In genomic region chr12:62379026-62379722, GRCh38 we compare ENCODE assay signal across 14 cellular contexts.
DNase-seq lines count a peak whose midpoint lies in the region; ATAC-seq and TF ChIP-seq lines count a peak whose summit lies in the region.
"Had no signal": no experiment of that assay in that cellular context is flagged by ENCODE, and none has a peak within 500 bp of the region (broad histone marks: within the 10 kb centered on the region; RNA-seq: fewer than 3 reads in every experiment).

No MANE protein-coding gene starts in this region.

- peak overlapping the region in 5 of 7 donors; percentile 1 to 65 (median 9) for H3K27ac Mint-ChIP-seq in CD4-positive, alpha-beta memory T cell
- peak overlapping the region; percentile 19 to 36 for H3K27ac Mint-ChIP-seq in natural killer cell treated with Interleukin-12 subunit alpha and Interleukin-12 subunit beta and Interleukin-15 and Interleukin-18, amount 100 ng/mL, for 72 hours

- in situ Hi-C loops in astrocyte of the spinal cord (cut with HindIII; ENCODE audit: low sequenced_read_pairs) = no loop called here
- in situ Hi-C loops in GM13976 (cut with MboI; ENCODE audit: low sequenced_read_pairs, unreplicated experiment) = no loop called here

- H3K4me3 Mint-ChIP-seq in CD4-positive, alpha-beta memory T cell = no peak overlapping the region
- H3K4me3 Mint-ChIP-seq in natural killer cell treated with Interleukin-12 subunit alpha and Interleukin-12 subunit beta and Interleukin-15 and Interleukin-18, amount 100 ng/mL, for 72 hours = no peak overlapping the region
- H3K4me3 Mint-ChIP-seq: CD14-positive monocyte had no signal

- H3K4me1 ChIP-seq in CD4-positive, alpha-beta memory T cell (ENCODE audit: insufficient read depth, low read length) = peaks cover 11% of the 10 kb centered on the region
- H3K4me1 ChIP-seq: colonic mucosa, psoas muscle, SJSA1 had no signal

- H3K36me3 Mint-ChIP-seq in CD4-positive, alpha-beta memory T cell = peaks cover 13 to 32% of the 10 kb centered on the region in 2 donors
- peaks cover 4% of the 10 kb centered on the region for H3K36me3 Mint-ChIP-seq in natural killer cell treated with Interleukin-12 subunit alpha and Interleukin-12 subunit beta and Interleukin-15 and Interleukin-18, amount 100 ng/mL, for 72 hours

- H3K27ac ChIP-seq in CD4-positive, alpha-beta memory T cell (ENCODE audit: low read depth, low read length) = no peak overlapping the region
- H3K27ac ChIP-seq: colonic mucosa, epithelial cell of prostate, psoas muscle, SJSA1 had no signal

- TF ChIP-seq CTCF in astrocyte of the spinal cord (IDR thresholded peaks at IDR 0.05; ENCODE audit: low read depth, low read length) (no peak), GM13976 (IDR thresholded peaks at IDR 0.05; ENCODE audit: borderline replicate concordance, control extremely low read depth, extremely low read depth, insufficient read depth, missing control alignments) (no peak)

- no peaks in the 10 kb centered on the region for H3K9me3 Mint-ChIP-seq in CD4-positive, alpha-beta memory T cell
- H3K9me3 Mint-ChIP-seq in natural killer cell treated with Interleukin-12 subunit alpha and Interleukin-12 subunit beta and Interleukin-15 and Interleukin-18, amount 100 ng/mL, for 72 hours = no peaks in the 10 kb centered on the region
- H3K9me3 Mint-ChIP-seq: CD14-positive monocyte had no signal

- peak in 1 of 2 donors; percentile 46 for ATAC-seq in natural killer cell treated with Interleukin-12 subunit alpha and Interleukin-12 subunit beta and Interleukin-15 and Interleukin-18, amount 100 ng/mL, for 72 hours
- no peak for ATAC-seq in HG02938 (IDR thresholded peaks at IDR 0.05; ENCODE audit: unreplicated experiment)
- ATAC-seq: psoas muscle had no signal

- intact Hi-C loops in CD4-positive, alpha-beta memory T cell (cut with micrococcal nuclease) = no loop called here

- H3K27me3 Mint-ChIP-seq in CD4-positive, alpha-beta memory T cell = no peaks in the 10 kb centered on the region
- no peaks in the 10 kb centered on the region for H3K27me3 Mint-ChIP-seq in natural killer cell treated with Interleukin-12 subunit alpha and Interleukin-12 subunit beta and Interleukin-15 and Interleukin-18, amount 100 ng/mL, for 72 hours

- no peaks in the 10 kb centered on the region for H3K9me3 ChIP-seq in CD4-positive, alpha-beta memory T cell (ENCODE audit: control insufficient read depth in 1 of 2, low read length in 2 of 2)
- H3K9me3 ChIP-seq: colonic mucosa, psoas muscle, SJSA1 had no signal

- CTCF ChIA-PET in CD4-positive, alpha-beta memory T cell (lab: Charles Lee; ENCODE audit: partially characterized antibody) = interaction anchor here (1.2 kb wide), 1 partner anchor 59 kb away, joined by 3 read pairs; no protein-coding TSS in a partner anchor

- H3K4me1 Mint-ChIP-seq in CD4-positive, alpha-beta memory T cell = peaks cover 15 to 29% (median 15%) of the 10 kb centered on the region in 4 donors
- H3K4me1 Mint-ChIP-seq in natural killer cell treated with Interleukin-12 subunit alpha and Interleukin-12 subunit beta and Interleukin-15 and Interleukin-18, amount 100 ng/mL, for 72 hours (ENCODE audit: low read depth in 2 of 2) = peaks cover 11 to 18% of the 10 kb centered on the region in 2 donors
- H3K4me1 Mint-ChIP-seq: CD14-positive monocyte had no signal

- peaks cover 15% of the 10 kb centered on the region for H3K36me3 ChIP-seq in CD4-positive, alpha-beta memory T cell (ENCODE audit: insufficient read depth, low read length)
- H3K36me3 ChIP-seq: colonic mucosa, SJSA1 had no signal

- POLR2A ChIA-PET in CD4-positive, alpha-beta memory T cell (lab: Charles Lee; ENCODE audit: partially characterized antibody) = no interaction called here

- no peaks in the 10 kb centered on the region for H3K27me3 ChIP-seq in CD4-positive, alpha-beta memory T cell (ENCODE audit: insufficient read depth, low read length)
- H3K27me3 ChIP-seq: colonic mucosa had no signal

- no peak overlapping the region for H3K4me3 ChIP-seq in CD4-positive, alpha-beta memory T cell (ENCODE audit: low read length in 2 of 2)
- no peak overlapping the region for H3K4me3 ChIP-seq in astrocyte of the spinal cord (ENCODE audit: low read depth, low read length)
- H3K4me3 ChIP-seq: colonic mucosa, psoas muscle, SJSA1 had no signal

- no peak for DNase-seq in CD4-positive, alpha-beta memory T cell
- DNase-seq in HCEC 1CT (peak; percentile 14), astrocyte of the spinal cord (ENCODE audit: low read depth, low spot score) (peak; percentile 3), GM13976 (ENCODE audit: low spot score) (no peak), SK-N-DZ (ENCODE audit: low spot score) (no peak)
- no peak for DNase-seq in natural killer cell treated with Interleukin-12 subunit alpha and Interleukin-12 subunit beta and Interleukin-15 and Interleukin-18, amount 100 ng/mL, for 72 hours (ENCODE audit: low spot score)
- DNase-seq: colonic mucosa; NCI-H446 treated with DMSO at 0.1 percent for 48 hours; psoas muscle; stimulated activated CD4-positive, alpha-beta T cell treated with anti-CD3 and anti-CD28 coated beads, Interleukin-12 subunit alpha, Interleukin-12 subunit beta, amount 100 ng/mL, for 4 hours had no signal

Comparison
In these comparisons a context has a peak if more than half of its experiments do, and no peak if none do; other contexts are left out.
1. DNase-seq: peak in HCEC 1CT (single experiment) and astrocyte of the spinal cord (single experiment); none in CD4-positive, alpha-beta memory T cell (0 of 5), natural killer cell treated with Interleukin-12 subunit alpha and Interleukin-12 subunit beta and Interleukin-15 and Interleukin-18, amount 100 ng/mL, for 72 hours (single experiment), GM13976 (single experiment) and SK-N-DZ (single experiment).